In the genomic region with DNA sequence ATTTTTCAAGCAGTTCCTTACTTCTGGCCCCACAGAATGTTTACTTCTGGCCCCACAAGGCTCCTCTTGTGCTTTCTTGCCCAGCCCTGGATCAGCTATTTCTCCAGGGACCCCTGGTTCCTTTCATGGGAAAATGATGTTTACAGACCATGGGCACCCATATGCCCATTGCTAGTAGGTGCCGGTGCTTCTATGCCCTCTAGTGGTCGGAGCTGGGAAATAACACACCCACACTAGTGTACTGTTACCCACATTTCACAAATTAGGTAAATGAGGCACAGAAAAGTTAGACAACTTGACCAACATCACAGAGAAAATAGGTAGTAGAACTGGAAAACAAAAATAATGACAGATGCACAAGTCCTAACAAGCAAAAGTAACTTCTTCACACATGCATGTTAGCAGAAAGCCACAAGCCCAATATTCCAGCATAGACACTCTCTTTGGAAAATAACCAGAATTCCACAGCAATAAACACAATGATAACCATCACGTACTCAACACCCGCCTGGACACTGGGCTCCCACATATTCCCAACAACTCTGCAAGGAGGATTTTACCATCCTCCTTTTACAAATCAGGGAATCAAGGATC, we compare ENCODE assay signal across 1 cellular context.
TF ChIP-seq lines count a peak whose summit lies in the region.

No MANE protein-coding gene starts in this region.

TF ChIP-seq in GM12878, 131 proteins besides CTCF, POLR2A, EP300 and RAD21 (continued from another document):
- TF ChIP-seq CUX1 (IDR thresholded peaks at IDR 0.05; ENCODE audit: insufficient replicate concordance, low read depth, low read length) (no peak), CBFB (IDR thresholded peaks at IDR 0.05; ENCODE audit: low read depth) (no peak), SIN3A (IDR thresholded peaks at IDR 0.05; ENCODE audit: low read depth, low read length) (no peak), FOXK2 (IDR thresholded peaks at IDR 0.05) (no peak), SMC3 (IDR thresholded peaks at IDR 0.05; ENCODE audit: borderline replicate concordance, low read length) (peak; percentile 25; the same call in 1 of the 2 replicates)
